Comparison of ENCODE assay signal across 26 cellular contexts in genomic region chr2:216716109-216716508, GRCh38. TPM values are rescaled to one million over a fixed set of nuclear protein-coding genes. Genes with fewer than 3 reads are reported as not detected.
DNase-seq lines count a peak whose midpoint lies in the region; ATAC-seq, FAIRE-seq and TF ChIP-seq lines count a peak whose summit lies in the region.
"Had no signal": no experiment of that assay in that cellular context is flagged by ENCODE, and none has a peak within 500 bp of the region (broad histone marks: within the 10 kb centered on the region; RNA-seq: fewer than 3 reads in every experiment).

No MANE protein-coding gene starts in this region.

- H3K4me1 ChIP-seq in keratinocyte (ENCODE audit: control insufficient read depth, extremely low read depth, insufficient read depth, low read length) (peaks cover 57% of the 10 kb centered on the region), suprapubic skin (peaks cover 58% of the 10 kb centered on the region)

- peak overlapping the region; percentile 7 for H3K4me2 ChIP-seq in keratinocyte (ENCODE audit: control insufficient read depth, extremely low read depth, insufficient read depth, low read depth, low read length)
- H3K4me2 ChIP-seq: A549; BLaER1 treated with 17β-estradiol and CSF1 and Interleukin-3, amounts not matched to agents 10 nM and 100 nM had no signal

- DNase-seq in natural killer cell treated with Interleukin-12 subunit alpha and Interleukin-12 subunit beta and Interleukin-15 and Interleukin-18, amount 100 ng/mL, for 72 hours (ENCODE audit: low spot score) = peak; percentile 29
- DNase-seq in natural killer cell (no peak), keratinocyte (ENCODE audit: low read depth, low spot score) (no peak), suprapubic skin (ENCODE audit: low spot score in 2 of 2) (no peak), middle frontal gyrus (ENCODE audit: extremely low spot score, low spot score) (no peak), MG63 (no peak)
- no peak for DNase-seq in effector CD8-positive, alpha-beta T cell (lab: John Stamatoyannopoulos, UW)
- DNase-seq: AML-193; CD4-positive, alpha-beta T cell; COR-L47; DMS53; MM.1S; NCI-H1694; NCI-H2081; NCI-H2171; NCI-H226; NCI-H510A; NCI-H69; RPMI8226; SHP77 treated with DMSO at 0.1 percent for 48 hours had no signal

- WGBS in suprapubic skin = 71% methylated on average over 2 of the region's 4 CpGs

- no peak overlapping the region for H3K27ac Mint-ChIP-seq in natural killer cell treated with Interleukin-12 subunit alpha and Interleukin-12 subunit beta and Interleukin-15 and Interleukin-18, amount 100 ng/mL, for 72 hours
- no peak overlapping the region for H3K27ac Mint-ChIP-seq in natural killer cell
- H3K27ac Mint-ChIP-seq: CD4-positive, alpha-beta T cell had no signal

- ATAC-seq in natural killer cell treated with Interleukin-12 subunit alpha and Interleukin-12 subunit beta and Interleukin-15 and Interleukin-18, amount 100 ng/mL, for 72 hours = no peak
- ATAC-seq in natural killer cell = no peak
- ATAC-seq: A549, HepG2, K562 had no signal

- H3K4me3 ChIP-seq in keratinocyte (ENCODE audit: control insufficient read depth in 2 of 3, extremely low read depth in 1 of 3, insufficient read depth in 2 of 3, low read depth in 1 of 3, low read length in 3 of 3) = no peak overlapping the region
- H3K4me3 ChIP-seq in suprapubic skin = no peak overlapping the region
- H3K4me3 ChIP-seq in MG63 = no peak overlapping the region
- H3K4me3 ChIP-seq: A549; BLaER1 treated with 17β-estradiol and CSF1 and Interleukin-3, amounts not matched to agents 10 nM and 100 nM; K562 had no signal

- no peak overlapping the region for H3K9ac ChIP-seq in keratinocyte (ENCODE audit: control insufficient read depth, extremely low read depth, insufficient read depth, low read length)
- H3K9ac ChIP-seq: BLaER1 treated with 17β-estradiol and CSF1 and Interleukin-3, amounts not matched to agents 10 nM and 100 nM had no signal

- no peaks in the 10 kb centered on the region for H4K20me1 ChIP-seq in keratinocyte (ENCODE audit: control insufficient read depth, extremely low read depth, insufficient read depth, low read length)
- H4K20me1 ChIP-seq: BLaER1 treated with 17β-estradiol and CSF1 and Interleukin-3, amounts not matched to agents 10 nM and 100 nM had no signal

- peak; percentile 17 for FAIRE-seq in keratinocyte (lab: Jason Lieb, UNC)
- FAIRE-seq: A549, GM18507, H54, HepG2, K562 had no signal

- H2AFZ ChIP-seq in keratinocyte (ENCODE audit: control insufficient read depth, low read length) = peak overlapping the region; percentile 15

- no peak overlapping the region for H3K4me3 Mint-ChIP-seq in natural killer cell treated with Interleukin-12 subunit alpha and Interleukin-12 subunit beta and Interleukin-15 and Interleukin-18, amount 100 ng/mL, for 72 hours
- no peak overlapping the region for H3K4me3 Mint-ChIP-seq in natural killer cell
- H3K4me3 Mint-ChIP-seq: CD4-positive, alpha-beta T cell had no signal

- TF ChIP-seq POLR2A in suprapubic skin (IDR thresholded peaks at IDR 0.05) = no peak

- H3K36me3 ChIP-seq in keratinocyte (ENCODE audit: control insufficient read depth in 2 of 2, extremely low read depth in 1 of 2, insufficient read depth in 2 of 2, low read length in 2 of 2) = no peaks in the 10 kb centered on the region
- H3K36me3 ChIP-seq in suprapubic skin = no peaks in the 10 kb centered on the region
- no peaks in the 10 kb centered on the region for H3K36me3 ChIP-seq in MG63
- H3K36me3 ChIP-seq: BLaER1 treated with 17β-estradiol and CSF1 and Interleukin-3, amounts not matched to agents 10 nM and 100 nM had no signal

- no peaks in the 10 kb centered on the region for H3K27me3 ChIP-seq in keratinocyte (ENCODE audit: control insufficient read depth, extremely low read depth, insufficient read depth, low read length)
- H3K27me3 ChIP-seq in suprapubic skin = no peaks in the 10 kb centered on the region
- H3K27me3 ChIP-seq in MG63 = no peaks in the 10 kb centered on the region

- TF ChIP-seq CTCF in natural killer cell (IDR thresholded peaks at IDR 0.05) (no peak), keratinocyte (optimal IDR thresholded peaks at IDR 0.05 in 1 of 3, IDR thresholded peaks at IDR 0.05 in 1 of 3, conservative IDR thresholded peaks at IDR 0.05 in 1 of 3; ENCODE audit: extremely low read depth in 1 of 3, insufficient read depth in 2 of 3, low read length in 3 of 3) (no peak), suprapubic skin (IDR thresholded peaks at IDR 0.05) (no peak)

- no peaks in the 10 kb centered on the region for H3K36me3 Mint-ChIP-seq in natural killer cell treated with Interleukin-12 subunit alpha and Interleukin-12 subunit beta and Interleukin-15 and Interleukin-18, amount 100 ng/mL, for 72 hours
- H3K36me3 Mint-ChIP-seq in natural killer cell = no peaks in the 10 kb centered on the region

- intact Hi-C loops in natural killer cell (cut with micrococcal nuclease) = no loop called here

- H3K9me3 ChIP-seq in keratinocyte (ENCODE audit: control insufficient read depth, low read depth, low read length) (no peaks in the 10 kb centered on the region), suprapubic skin (no peaks in the 10 kb centered on the region), MG63 (no peaks in the 10 kb centered on the region)
- H3K9me3 ChIP-seq: A549; BLaER1 treated with 17β-estradiol and CSF1 and Interleukin-3, amounts not matched to agents 10 nM and 100 nM had no signal

- H3K79me2 ChIP-seq in keratinocyte (ENCODE audit: control insufficient read depth, insufficient read depth, low read length) = no peaks in the 10 kb centered on the region

- TF ChIP-seq EP300 in suprapubic skin (IDR thresholded peaks at IDR 0.05) = no peak

- no peaks in the 10 kb centered on the region for H3K9me3 Mint-ChIP-seq in natural killer cell treated with Interleukin-12 subunit alpha and Interleukin-12 subunit beta and Interleukin-15 and Interleukin-18, amount 100 ng/mL, for 72 hours
- no peaks in the 10 kb centered on the region for H3K9me3 Mint-ChIP-seq in natural killer cell
- H3K9me3 Mint-ChIP-seq: CD4-positive, alpha-beta T cell had no signal

- no peaks in the 10 kb centered on the region for H3K9me1 ChIP-seq in keratinocyte (ENCODE audit: control insufficient read depth, extremely low read depth, insufficient read depth, low read length)

- peaks cover 12 to 36% of the 10 kb centered on the region in 2 donors for H3K27me3 Mint-ChIP-seq in natural killer cell treated with Interleukin-12 subunit alpha and Interleukin-12 subunit beta and Interleukin-15 and Interleukin-18, amount 100 ng/mL, for 72 hours
- peaks cover 15 to 32% of the 10 kb centered on the region in 2 donors for H3K27me3 Mint-ChIP-seq in natural killer cell (ENCODE audit: low read depth in 2 of 2)
- H3K27me3 Mint-ChIP-seq: CD4-positive, alpha-beta T cell had no signal

- no peaks in the 10 kb centered on the region for H3K4me1 Mint-ChIP-seq in natural killer cell treated with Interleukin-12 subunit alpha and Interleukin-12 subunit beta and Interleukin-15 and Interleukin-18, amount 100 ng/mL, for 72 hours (ENCODE audit: low read depth in 2 of 2)
- H3K4me1 Mint-ChIP-seq in natural killer cell = no peaks in the 10 kb centered on the region

- dilution Hi-C loops in keratinocyte (cut with MboI; ENCODE audit: extremely low pct_ligation_motif_present, low sequenced_read_pairs) = no loop called here

- H3K27ac ChIP-seq in keratinocyte (ENCODE audit: control insufficient read depth, insufficient read depth, low read length) (no peak overlapping the region), suprapubic skin (peak overlapping the region; percentile 78)
- H3K27ac ChIP-seq: A549; BLaER1 treated with 17β-estradiol and CSF1 and Interleukin-3, amounts not matched to agents 10 nM and 100 nM had no signal

RNA-seq across cellular contexts. Expression of gene IGFBP5, which starts 20.8 kb away (rescaled TPM):
- under 1 TPM in 1 of 2 donors, not detected in 1; 0.08 TPM for total RNA-seq in natural killer cell treated with Interleukin-12 subunit alpha and Interleukin-12 subunit beta and Interleukin-15 and Interleukin-18, amount 100 ng/mL, for 72 hours
- total RNA-seq in natural killer cell = not detected
- 0.15 to 3.2 TPM (median 1.1 TPM) in 3 replicates for polyA plus RNA-seq in keratinocyte
- polyA plus RNA-seq in keratinocyte (2011; ENCODE audit: low read depth) = 0.06 TPM
- polyA plus RNA-seq in keratinocyte (2011; cell fraction: cytosol; rRNA removed) = 0.10 TPM in 2 replicates
- polyA plus RNA-seq in keratinocyte (2011; cell fraction: nucleus; rRNA removed) = 0.56 and 1.3 TPM in 2 replicates
- 0.07 and 0.16 TPM in 2 replicates for polyA plus RNA-seq in keratinocyte (2012; ENCODE audit: low replicate concordance)
- polyA minus RNA-seq in keratinocyte = 0.85 to 2.1 TPM (median 0.90 TPM) in 3 replicates
- not detected for polyA minus RNA-seq in keratinocyte (2011; cell fraction: cytosol; rRNA and poly(A)+ RNA removed)
- 0.53 and 1.8 TPM in 2 replicates for polyA minus RNA-seq in keratinocyte (2011; cell fraction: nucleus; rRNA and poly(A)+ RNA removed)
- total RNA-seq in suprapubic skin = 100 to 1,000 TPM in 3 of 4 donors, 10 to 100 TPM in 1; 79.1 to 424 (median 163) TPM
- total RNA-seq in MG63 (2014; rRNA removed; shearing (Covaris generic); ENCODE audit: low replicate concordance) = 1.8 and 3.8 TPM in 2 replicates
- total RNA-seq: CD4-positive, alpha-beta T cell; HepG2 had no signal

Comparison
In these comparisons a context has a peak if more than half of its experiments do, and no peak if none do; other contexts are left out.
1. RNA of gene IGFBP5, which starts 20.8 kb away (total RNA-seq): 79.1 to 424 TPM in suprapubic skin; 1.8 to 3.8 TPM in MG63, 0.08 TPM in natural killer cell treated with Interleukin-12 subunit alpha and Interleukin-12 subunit beta and Interleukin-15 and Interleukin-18, amount 100 ng/mL, for 72 hours and not detected in natural killer cell; every median in the first group is over 10 times any median in the second.